In genomic region chr7:6530626-6531491, GRCh38 we compare ENCODE assay signal across 8 cellular contexts. TPM values are rescaled to one million over a fixed set of nuclear protein-coding genes. Genes with fewer than 3 reads are reported as not detected.
DNase-seq lines count a peak whose midpoint lies in the region; ATAC-seq and TF ChIP-seq lines count a peak whose summit lies in the region.

No MANE protein-coding gene starts in this region.

- H3K4me1 Mint-ChIP-seq in activated CD4-positive, alpha-beta memory T cell treated with anti-CD3 and anti-CD28 coated beads, Interleukin-2, amount 10 ng/mL, durations not matched to agents 7 days and 5 days: peaks cover 26% of the 10 kb centered on the region

- H3K36me3 Mint-ChIP-seq in activated CD4-positive, alpha-beta memory T cell treated with anti-CD3 and anti-CD28 coated beads, Interleukin-2, amount 10 ng/mL, durations not matched to agents 7 days and 5 days (ENCODE audit: low read depth): no peaks in the 10 kb centered on the region

- DNase-seq in activated CD4-positive, alpha-beta memory T cell treated with anti-CD3 and anti-CD28 coated beads, Interleukin-2, amount 10 ng/mL, durations not matched to agents 7 days and 5 days: peak; percentile 59
- DNase-seq in epithelial cell of esophagus (ENCODE audit: low read depth): peak; percentile 13
- DNase-seq in skeletal muscle cell (ENCODE audit: low read depth): no peak
- DNase-seq in putamen (ENCODE audit: low spot score): no peak

- TF ChIP-seq CTCF in DOHH2 (IDR thresholded peaks at IDR 0.05; ENCODE audit: low read depth, low read length, poor library complexity, severe bottlenecking) (no peak), epithelial cell of esophagus (IDR thresholded peaks at IDR 0.05; ENCODE audit: insufficient read depth, low read depth, low read length, missing control alignments) (no peak)

- H3K9me2 ChIP-seq in DOHH2 (replicated peaks; ENCODE audit: control insufficient read depth, low read length): no peaks in the 10 kb centered on the region

- peak overlapping the region; percentile 67 for H3K4me3 Mint-ChIP-seq in activated CD4-positive, alpha-beta memory T cell treated with anti-CD3 and anti-CD28 coated beads, Interleukin-2, amount 10 ng/mL, durations not matched to agents 7 days and 5 days

- H3K9me3 Mint-ChIP-seq in activated CD4-positive, alpha-beta memory T cell treated with anti-CD3 and anti-CD28 coated beads, Interleukin-2, amount 10 ng/mL, durations not matched to agents 7 days and 5 days: no peaks in the 10 kb centered on the region

- H3K27ac Mint-ChIP-seq in activated CD4-positive, alpha-beta memory T cell treated with anti-CD3 and anti-CD28 coated beads, Interleukin-2, amount 10 ng/mL, durations not matched to agents 7 days and 5 days: no peak overlapping the region

- peak overlapping the region; percentile 97 for H3K4me2 ChIP-seq in DOHH2 (ENCODE audit: low read length)

- H4K20me1 ChIP-seq in DOHH2 (ENCODE audit: control insufficient read depth, insufficient read depth, low read depth, low read length): 0 out of 2 replicates have a peak, but pooled peaks cover 9% of the 10 kb centered on the region

- no peaks in the 10 kb centered on the region for H3F3A ChIP-seq in DOHH2 (ENCODE audit: control insufficient read depth, insufficient read depth)

- H3K27me3 ChIP-seq in DOHH2 (ENCODE audit: control insufficient read depth, low read length): peaks cover 75% of the 10 kb centered on the region

- H3K36me3 ChIP-seq in DOHH2 (ENCODE audit: control insufficient read depth, low read length): no peaks in the 10 kb centered on the region

- peaks cover 17% of the 10 kb centered on the region for H3K4me1 ChIP-seq in DOHH2 (ENCODE audit: control insufficient read depth, low read length)

- no peaks in the 10 kb centered on the region for H3K79me2 ChIP-seq in DOHH2 (ENCODE audit: control insufficient read depth, low read length)

- POLR2A ChIA-PET in activated CD4-positive, alpha-beta memory T cell treated with anti-CD3 and anti-CD28 coated beads, Interleukin-2, amount 10 ng/mL, durations not matched to agents 7 days and 5 days (lab: Charles Lee): no interaction called here

- no peak overlapping the region for H3K27ac ChIP-seq in DOHH2 (ENCODE audit: low read depth, low read length)

- peak overlapping the region; percentile 79 for H3K4me3 ChIP-seq in DOHH2 (ENCODE audit: low read length)
- H3K4me3 ChIP-seq in epithelial cell of esophagus (ENCODE audit: low read length): peak overlapping the region; percentile 44
- peak overlapping the region; percentile 26 for H3K4me3 ChIP-seq in skeletal muscle cell (ENCODE audit: low read depth, low read length)

- CTCF ChIA-PET in activated CD4-positive, alpha-beta memory T cell treated with anti-CD3 and anti-CD28 coated beads, Interleukin-2, amount 10 ng/mL, durations not matched to agents 7 days and 5 days (lab: Charles Lee): interaction anchor here (1.5 kb wide), 1 partner anchor 28 kb away, joined by 3 read pairs; no protein-coding TSS in a partner anchor

- peaks cover 43% of the 10 kb centered on the region for H3K27me3 Mint-ChIP-seq in activated CD4-positive, alpha-beta memory T cell treated with anti-CD3 and anti-CD28 coated beads, Interleukin-2, amount 10 ng/mL, durations not matched to agents 7 days and 5 days

- peak; percentile 44 for ATAC-seq in HG03139 (IDR thresholded peaks at IDR 0.05; ENCODE audit: unreplicated experiment)
- ATAC-seq in HG03135 (IDR thresholded peaks at IDR 0.05; ENCODE audit: unreplicated experiment): no peak
- no peak for ATAC-seq in HG02588 (IDR thresholded peaks at IDR 0.05; ENCODE audit: unreplicated experiment)

- no peaks in the 10 kb centered on the region for H3K9me3 ChIP-seq in DOHH2 (ENCODE audit: control insufficient read depth, insufficient read depth, low read length)

RNA-seq across cellular contexts. Expression of gene GRID2IP, which starts 20.4 kb away (rescaled TPM):
- under 1 TPM; 0.15 to 0.28 TPM for total RNA-seq in activated CD4-positive, alpha-beta memory T cell treated with anti-CD3 and anti-CD28 coated beads, Interleukin-2, amount 10 ng/mL, durations not matched to agents 7 days and 5 days

RNA-seq across cellular contexts. Expression of gene ZDHHC4, which starts 46.4 kb away (rescaled TPM):
- total RNA-seq in activated CD4-positive, alpha-beta memory T cell treated with anti-CD3 and anti-CD28 coated beads, Interleukin-2, amount 10 ng/mL, durations not matched to agents 7 days and 5 days: 10 to 100 TPM; 34.2 to 35.5 TPM

RNA-seq across cellular contexts. Expression of gene KDELR2, which starts 46.9 kb away (rescaled TPM):
- total RNA-seq in activated CD4-positive, alpha-beta memory T cell treated with anti-CD3 and anti-CD28 coated beads, Interleukin-2, amount 10 ng/mL, durations not matched to agents 7 days and 5 days: 10 to 100 TPM; 64.1 to 72.1 TPM

RNA-seq across cellular contexts. Expression of gene INTS15, which starts 59.0 kb away (rescaled TPM):
- 10 to 100 TPM; 30.0 to 31.6 TPM for total RNA-seq in activated CD4-positive, alpha-beta memory T cell treated with anti-CD3 and anti-CD28 coated beads, Interleukin-2, amount 10 ng/mL, durations not matched to agents 7 days and 5 days

Comparison
In these comparisons a context has a peak if more than half of its experiments do, and no peak if none do; other contexts are left out.
1. H3K4me3 ChIP-seq: peak in every context shown above with its lines; median percentile 79 in DOHH2; 44 in epithelial cell of esophagus; 26 in skeletal muscle cell.
2. DNase-seq: peak in activated CD4-positive, alpha-beta memory T cell treated with anti-CD3 and anti-CD28 coated beads, Interleukin-2, amount 10 ng/mL, durations not matched to agents 7 days and 5 days (single experiment) and epithelial cell of esophagus (single experiment); none in skeletal muscle cell (single experiment) and putamen (single experiment).